8 cellular contexts compared by ENCODE assay signal in the genomic region with DNA sequence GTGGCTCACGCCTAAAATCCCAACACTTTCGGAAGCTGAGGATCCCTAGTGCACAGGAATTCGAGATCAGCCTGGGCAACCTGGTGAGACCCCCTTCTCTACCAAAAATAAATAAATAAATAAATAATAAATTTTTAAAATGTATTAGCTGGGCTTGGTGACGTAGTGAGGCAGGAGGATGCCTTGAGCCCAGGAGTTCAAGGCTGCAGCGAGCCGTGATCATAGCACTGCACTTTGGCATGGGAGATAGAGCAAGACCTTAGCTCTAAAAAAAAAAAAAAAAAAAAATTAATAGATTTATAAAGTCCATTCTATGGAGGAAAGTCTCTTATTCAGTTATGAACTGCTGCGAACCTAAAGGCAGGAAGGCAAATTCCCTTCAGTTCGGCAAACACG.
DNase-seq lines count a peak whose midpoint lies in the region; ATAC-seq and TF ChIP-seq lines count a peak whose summit lies in the region.

No MANE protein-coding gene starts in this region.

- H3K27me3 ChIP-seq in rectal smooth muscle tissue (ENCODE audit: control insufficient read depth, insufficient read depth, low read length) = no peaks in the 10 kb centered on the region

- DNase-seq in SK-N-MC (ENCODE audit: low read depth, low spot score) (no peak), fibroblast of pulmonary artery (ENCODE audit: low read depth) (no peak), GM03348 (ENCODE audit: low spot score) (no peak), HUDEP-2 (lab: John Stamatoyannopoulos, UW; ENCODE audit: unreplicated experiment in 76 of 76) (no peak), amygdala (lab: John Stamatoyannopoulos, UW) (no peak)

- H3K27ac ChIP-seq in SK-N-MC (no peak overlapping the region), rectal smooth muscle tissue (ENCODE audit: low read depth, low read length) (peak overlapping the region; percentile 80)

- no peaks in the 10 kb centered on the region for H3K9me3 ChIP-seq in SK-N-MC (ENCODE audit: low read depth, low read length)

- peak overlapping the region; percentile 64 for H3K4me3 ChIP-seq in GM08714 (ENCODE audit: low read length)
- peak overlapping the region; percentile 96 for H3K4me3 ChIP-seq in SK-N-MC
- H3K4me3 ChIP-seq in fibroblast of pulmonary artery (replicated peaks; ENCODE audit: low read depth, low read length) = peak overlapping the region; percentile 74
- peak overlapping the region; percentile 85 for H3K4me3 ChIP-seq in rectal smooth muscle tissue (ENCODE audit: low read length)

- no peak for ATAC-seq in GM19467 (IDR thresholded peaks at IDR 0.05; ENCODE audit: unreplicated experiment)

- H3K36me3 ChIP-seq in SK-N-MC (ENCODE audit: insufficient read depth, low read length) (no peaks in the 10 kb centered on the region), rectal smooth muscle tissue (ENCODE audit: control insufficient read depth, insufficient read depth, low read length) (no peaks in the 10 kb centered on the region)

- TF ChIP-seq CTCF in fibroblast of pulmonary artery (IDR thresholded peaks at IDR 0.05; ENCODE audit: low read length, missing control alignments) = no peak

- no peaks in the 10 kb centered on the region for H3K4me1 ChIP-seq in rectal smooth muscle tissue (ENCODE audit: control insufficient read depth, insufficient read depth, low read length)

- no peak overlapping the region for H3K9ac ChIP-seq in SK-N-MC (ENCODE audit: insufficient read length)
- no peak overlapping the region for H3K9ac ChIP-seq in rectal smooth muscle tissue (ENCODE audit: low read length)
